ENCODE assay signal across 4 cellular contexts in the genomic region with DNA sequence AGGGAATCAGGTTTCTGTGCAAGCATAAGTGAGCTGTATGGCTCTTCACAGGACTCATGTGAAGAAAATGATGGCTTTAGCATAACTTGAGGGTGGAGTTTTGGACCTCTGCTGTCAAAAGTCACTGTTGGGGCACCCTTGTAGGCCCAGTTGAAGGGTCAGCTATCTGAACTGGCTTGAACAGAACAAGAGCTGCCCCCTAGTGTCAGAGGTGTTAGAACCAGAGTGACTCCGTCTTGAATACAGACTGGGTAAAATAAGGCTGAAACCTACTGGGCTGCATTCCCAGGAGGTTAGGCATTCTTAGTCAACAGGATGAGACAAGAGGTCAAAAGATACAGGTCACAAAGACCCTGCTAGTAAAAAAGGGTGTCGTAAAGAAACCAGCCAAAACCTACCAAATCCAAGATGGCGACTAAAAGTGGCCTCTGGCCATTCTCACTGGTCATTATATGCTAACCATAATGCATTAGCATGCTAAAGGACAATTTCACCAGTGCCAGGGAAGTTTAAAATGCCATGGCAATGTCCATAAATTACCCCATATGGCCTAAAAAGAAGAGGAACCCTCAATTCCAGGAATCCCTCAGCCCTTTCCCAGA.
A peak's percentile ranks its signal among the peaks of the same experiment; 100 is the strongest.
TF ChIP-seq lines count a peak whose summit lies in the region.

No MANE protein-coding gene starts in this region.

TF ChIP-seq in HCT116, 20 proteins besides CTCF, POLR2A, EP300 and RAD21 (continued from another document):
- TF ChIP-seq TCF7L2 (IDR thresholded peaks at IDR 0.05; ENCODE audit: borderline replicate concordance, extremely low read depth, insufficient read depth, insufficient read length), result no peak
- TF ChIP-seq POLR2AphosphoS5 (IDR thresholded peaks at IDR 0.05; ENCODE audit: low read depth, low read length), result no peak
- no peak for TF ChIP-seq ELF1 (IDR thresholded peaks at IDR 0.05; ENCODE audit: borderline replicate concordance, low read depth)
- no peak for TF ChIP-seq CBX3 (IDR thresholded peaks at IDR 0.05; ENCODE audit: low read depth)
- TF ChIP-seq, protein P1, sequence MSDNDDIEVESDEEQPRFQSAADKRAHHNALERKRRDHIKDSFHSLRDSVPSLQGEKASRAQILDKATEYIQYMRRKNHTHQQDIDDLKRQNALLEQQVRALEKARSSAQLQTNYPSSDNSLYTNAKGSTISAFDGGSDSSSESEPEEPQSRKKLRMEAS (IDR thresholded peaks at IDR 0.05), result no peak
- TF ChIP-seq FOSL1 (IDR thresholded peaks at IDR 0.05; ENCODE audit: low read depth), result no peak
- no peak for TF ChIP-seq SP1 (IDR thresholded peaks at IDR 0.05; ENCODE audit: low read depth)
- TF ChIP-seq ZNF274 (IDR thresholded peaks at IDR 0.05; ENCODE audit: low read depth, low read length), result no peak

TF ChIP-seq in WTC11, 78 proteins besides CTCF, POLR2A, EP300 and RAD21 (continued from another document and continues in another):
- TF ChIP-seq, protein P2, sequence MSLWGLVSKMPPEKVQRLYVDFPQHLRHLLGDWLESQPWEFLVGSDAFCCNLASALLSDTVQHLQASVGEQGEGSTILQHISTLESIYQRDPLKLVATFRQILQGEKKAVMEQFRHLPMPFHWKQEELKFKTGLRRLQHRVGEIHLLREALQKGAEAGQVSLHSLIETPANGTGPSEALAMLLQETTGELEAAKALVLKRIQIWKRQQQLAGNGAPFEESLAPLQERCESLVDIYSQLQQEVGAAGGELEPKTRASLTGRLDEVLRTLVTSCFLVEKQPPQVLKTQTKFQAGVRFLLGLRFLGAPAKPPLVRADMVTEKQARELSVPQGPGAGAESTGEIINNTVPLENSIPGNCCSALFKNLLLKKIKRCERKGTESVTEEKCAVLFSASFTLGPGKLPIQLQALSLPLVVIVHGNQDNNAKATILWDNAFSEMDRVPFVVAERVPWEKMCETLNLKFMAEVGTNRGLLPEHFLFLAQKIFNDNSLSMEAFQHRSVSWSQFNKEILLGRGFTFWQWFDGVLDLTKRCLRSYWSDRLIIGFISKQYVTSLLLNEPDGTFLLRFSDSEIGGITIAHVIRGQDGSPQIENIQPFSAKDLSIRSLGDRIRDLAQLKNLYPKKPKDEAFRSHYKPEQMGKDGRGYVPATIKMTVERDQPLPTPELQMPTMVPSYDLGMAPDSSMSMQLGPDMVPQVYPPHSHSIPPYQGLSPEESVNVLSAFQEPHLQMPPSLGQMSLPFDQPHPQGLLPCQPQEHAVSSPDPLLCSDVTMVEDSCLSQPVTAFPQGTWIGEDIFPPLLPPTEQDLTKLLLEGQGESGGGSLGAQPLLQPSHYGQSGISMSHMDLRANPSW (CRISPR knock-in tag; conservative IDR thresholded peaks at IDR 0.05; ENCODE audit: low read depth), result no peak
- TF ChIP-seq, protein P3, sequence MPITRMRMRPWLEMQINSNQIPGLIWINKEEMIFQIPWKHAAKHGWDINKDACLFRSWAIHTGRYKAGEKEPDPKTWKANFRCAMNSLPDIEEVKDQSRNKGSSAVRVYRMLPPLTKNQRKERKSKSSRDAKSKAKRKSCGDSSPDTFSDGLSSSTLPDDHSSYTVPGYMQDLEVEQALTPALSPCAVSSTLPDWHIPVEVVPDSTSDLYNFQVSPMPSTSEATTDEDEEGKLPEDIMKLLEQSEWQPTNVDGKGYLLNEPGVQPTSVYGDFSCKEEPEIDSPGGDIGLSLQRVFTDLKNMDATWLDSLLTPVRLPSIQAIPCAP (CRISPR knock-in tag; IDR thresholded peaks at IDR 0.05), result no peak
- TF ChIP-seq, protein P4, sequence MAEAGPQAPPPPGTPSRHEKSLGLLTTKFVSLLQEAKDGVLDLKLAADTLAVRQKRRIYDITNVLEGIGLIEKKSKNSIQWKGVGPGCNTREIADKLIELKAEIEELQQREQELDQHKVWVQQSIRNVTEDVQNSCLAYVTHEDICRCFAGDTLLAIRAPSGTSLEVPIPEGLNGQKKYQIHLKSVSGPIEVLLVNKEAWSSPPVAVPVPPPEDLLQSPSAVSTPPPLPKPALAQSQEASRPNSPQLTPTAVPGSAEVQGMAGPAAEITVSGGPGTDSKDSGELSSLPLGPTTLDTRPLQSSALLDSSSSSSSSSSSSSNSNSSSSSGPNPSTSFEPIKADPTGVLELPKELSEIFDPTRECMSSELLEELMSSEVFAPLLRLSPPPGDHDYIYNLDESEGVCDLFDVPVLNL (CRISPR knock-in tag; IDR thresholded peaks at IDR 0.05; ENCODE audit: borderline replicate concordance, low read depth), result no peak
- TF ChIP-seq, protein P5, sequence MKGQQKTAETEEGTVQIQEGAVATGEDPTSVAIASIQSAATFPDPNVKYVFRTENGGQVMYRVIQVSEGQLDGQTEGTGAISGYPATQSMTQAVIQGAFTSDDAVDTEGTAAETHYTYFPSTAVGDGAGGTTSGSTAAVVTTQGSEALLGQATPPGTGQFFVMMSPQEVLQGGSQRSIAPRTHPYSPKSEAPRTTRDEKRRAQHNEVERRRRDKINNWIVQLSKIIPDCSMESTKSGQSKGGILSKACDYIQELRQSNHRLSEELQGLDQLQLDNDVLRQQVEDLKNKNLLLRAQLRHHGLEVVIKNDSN (CRISPR knock-in tag; IDR thresholded peaks at IDR 0.05), result no peak
- TF ChIP-seq MYBL2 (CRISPR knock-in tag; IDR thresholded peaks at IDR 0.05) (no peak), JUN (CRISPR knock-in tag; IDR thresholded peaks at IDR 0.05) (no peak)
- TF ChIP-seq, protein P1 (CRISPR knock-in tag; IDR thresholded peaks at IDR 0.05), result 0 out of 2 replicates have a peak, but pooled peaks have one; percentile 15

TF ChIP-seq in GM12891, 5 proteins besides CTCF, POLR2A, EP300 and RAD21 (continued from another document):
- TF ChIP-seq SPI1 (IDR thresholded peaks at IDR 0.05; ENCODE audit: low read depth, low read length), result no peak

TF ChIP-seq in SK-N-SH, 30 proteins besides CTCF, POLR2A, EP300 and RAD21 (continued from another document):
- TF ChIP-seq, protein P6, sequence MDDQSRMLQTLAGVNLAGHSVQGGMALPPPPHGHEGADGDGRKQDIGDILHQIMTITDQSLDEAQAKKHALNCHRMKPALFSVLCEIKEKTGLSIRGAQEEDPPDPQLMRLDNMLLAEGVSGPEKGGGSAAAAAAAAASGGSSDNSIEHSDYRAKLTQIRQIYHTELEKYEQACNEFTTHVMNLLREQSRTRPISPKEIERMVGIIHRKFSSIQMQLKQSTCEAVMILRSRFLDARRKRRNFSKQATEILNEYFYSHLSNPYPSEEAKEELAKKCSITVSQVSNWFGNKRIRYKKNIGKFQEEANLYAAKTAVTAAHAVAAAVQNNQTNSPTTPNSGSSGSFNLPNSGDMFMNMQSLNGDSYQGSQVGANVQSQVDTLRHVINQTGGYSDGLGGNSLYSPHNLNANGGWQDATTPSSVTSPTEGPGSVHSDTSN (IDR thresholded peaks at IDR 0.05), result no peak
- TF ChIP-seq ELF1 (IDR thresholded peaks at IDR 0.05), result no peak
- no peak for TF ChIP-seq POLR2AphosphoS5 (IDR thresholded peaks at IDR 0.05; ENCODE audit: low read depth, low read length)
TF ChIP-seq in SK-N-SH: peak in this region for 0.
